21 cellular contexts compared by ENCODE assay signal in genomic region chr7:9846902-9847301, GRCh38.
DNase-seq lines count a peak whose midpoint lies in the region; ATAC-seq, FAIRE-seq and TF ChIP-seq lines count a peak whose summit lies in the region.
"Had no signal": no experiment of that assay in that cellular context is flagged by ENCODE, and none has a peak within 500 bp of the region (broad histone marks: within the 10 kb centered on the region; RNA-seq: fewer than 3 reads in every experiment).

No MANE protein-coding gene starts in this region.

- CTCF ChIA-PET in A549 (lab: Yijun Ruan, JAX) (no interaction called here), H1 (lab: Charles Lee; ENCODE audit: partially characterized antibody) (no interaction called here)

- H3F3A ChIP-seq in OCI-LY1 (ENCODE audit: insufficient read depth, low read length) = 0 out of 2 replicates have a peak, but pooled peaks cover 3% of the 10 kb centered on the region

- TF ChIP-seq CTCF in A549 (IDR thresholded peaks at IDR 0.05) = no peak
- no peak for TF ChIP-seq CTCF in OCI-LY1 (IDR thresholded peaks at IDR 0.05; ENCODE audit: low read length)
- no peak for TF ChIP-seq CTCF in H1 (IDR thresholded peaks at IDR 0.05; ENCODE audit: control extremely low read depth in 1 of 3, insufficient read depth in 1 of 3, low read depth in 1 of 3, low read length in 3 of 3)

- H3K9ac ChIP-seq in OCI-LY1 (ENCODE audit: low read length) = no peak overlapping the region
- H3K9ac ChIP-seq in H1 (replicated peaks in 1 of 4; ENCODE audit: extremely low read depth in 1 of 4, low read depth in 3 of 4, low read length in 3 of 4) = no peak overlapping the region
- H3K9ac ChIP-seq: BLaER1 had no signal

- no peak overlapping the region for H2BK20ac ChIP-seq in H1 (ENCODE audit: low read length)

- no peak for DNase-seq in A549 (ENCODE audit: low read depth in 1 of 2, low spot score in 1 of 2)
- DNase-seq in H54 (ENCODE audit: insufficient read length, low spot score) = no peak
- DNase-seq in H1 (ENCODE audit: low read depth in 1 of 2, low spot score in 2 of 2) = no peak
- no peak for DNase-seq in ACHN
- no peak for DNase-seq in DMS53 (lab: John Stamatoyannopoulos, UW)
- DNase-seq: 8988T; BE2C; C1 segment of cervical spinal cord; CD4-positive, alpha-beta memory T cell; CD4-positive, CD25-positive, alpha-beta regulatory T cell; CD8-positive, alpha-beta memory T cell; COR-L47; DMS 273 treated with DMSO at 0.1 percent for 48 hours; DMS153; DMS79 treated with DMSO at 0.1 percent for 48 hours; GF-D8 had no signal

- H4K20me1 ChIP-seq in OCI-LY1 (ENCODE audit: insufficient read depth, low read length) = no peaks in the 10 kb centered on the region
- H4K20me1 ChIP-seq in H1 (replicated peaks in 1 of 2; ENCODE audit: control insufficient read depth in 1 of 2, insufficient read depth in 2 of 2, low read length in 2 of 2) = no peaks in the 10 kb centered on the region
- H4K20me1 ChIP-seq: BLaER1 had no signal

- H3K14ac ChIP-seq in H1 (ENCODE audit: insufficient read length) = no peak overlapping the region

- no peak overlapping the region for H2BK12ac ChIP-seq in H1 (ENCODE audit: low read depth, low read length)

- no peak overlapping the region for H2BK120ac ChIP-seq in H1 (replicated peaks; ENCODE audit: low read depth, low read length)

- no peaks in the 10 kb centered on the region for H3K23me2 ChIP-seq in H1 (ENCODE audit: low read depth, low read length)

- H3K4me1 ChIP-seq in A549 (no peaks in the 10 kb centered on the region), OCI-LY1 (ENCODE audit: insufficient read depth, low read length, severe bottlenecking) (peaks cover 15% of the 10 kb centered on the region), H1 (replicated peaks in 1 of 4; ENCODE audit: control insufficient read depth in 3 of 4, insufficient read depth in 4 of 4, low read length in 3 of 4) (no peaks in the 10 kb centered on the region)
- H3K4me1 ChIP-seq: BE2C, BLaER1 had no signal

- no peak overlapping the region for H2AK5ac ChIP-seq in H1 (ENCODE audit: low read depth, low read length)

- 2% methylated on average over 3 of the region's 3 CpGs for WGBS in A549 (ENCODE audit: missing lambda C conversion rate)
- 79% methylated on average over 3 of the region's 3 CpGs; no CpG with 5 or more reads in 1 of the 2 experiments for WGBS in H1 (ENCODE audit: extremely low coverage in 1 of 2, insufficient coverage in 1 of 2, insufficient read length in 1 of 2, insufficient replicate concordance in 2 of 2, low coverage in 1 of 2, low lambda C conversion rate in 2 of 2, missing lambda C conversion rate in 1 of 2), 2 experiments

- in situ Hi-C loops in ACHN (cut with HindIII; ENCODE audit: low pct_ligation_motif_present, low pct_unique_long_range_greater_than_20kb, low sequenced_read_pairs) = no loop called here

- H3K36me3 ChIP-seq in OCI-LY1 (ENCODE audit: insufficient read depth, low read length) (no peaks in the 10 kb centered on the region), H1 (ENCODE audit: control insufficient read depth in 2 of 4, insufficient read depth in 4 of 4, low read length in 3 of 4) (no peaks in the 10 kb centered on the region)
- H3K36me3 ChIP-seq: BE2C, BLaER1 had no signal

- TF ChIP-seq POLR2A in A549 (IDR thresholded peaks at IDR 0.05; ENCODE audit: low read length) = no peak
- no peak for TF ChIP-seq POLR2A in H54 (IDR thresholded peaks at IDR 0.05; ENCODE audit: low read depth, low read length)
- no peak for TF ChIP-seq POLR2A in H1 (IDR thresholded peaks at IDR 0.05; ENCODE audit: control extremely low read depth in 1 of 2, low read depth in 2 of 2, low read length in 2 of 2)

- H3K23ac ChIP-seq in H1 (ENCODE audit: insufficient read length) = no peak overlapping the region

- H2BK15ac ChIP-seq in H1 (ENCODE audit: low read length) = no peak overlapping the region

- H3K9me2 ChIP-seq in OCI-LY1 (ENCODE audit: low read depth, low read length) = no peaks in the 10 kb centered on the region

- no peaks in the 10 kb centered on the region for H3K27me3 ChIP-seq in OCI-LY1 (ENCODE audit: insufficient read depth, low read length)
- peaks cover 0 to 1% (median 0%) of the 10 kb centered on the region in 4 experiments; a peak in 1 of 7 replicates for H3K27me3 ChIP-seq in H1 (replicated peaks in 1 of 4; ENCODE audit: control insufficient read depth in 3 of 4, extremely low read depth in 1 of 4, insufficient read depth in 3 of 4, low read length in 3 of 4)
- H3K27me3 ChIP-seq: BE2C, BLaER1 had no signal

- no peak for ATAC-seq in A549
- no peak for ATAC-seq in GM18502 (IDR thresholded peaks at IDR 0.05; ENCODE audit: poor library complexity, unreplicated experiment)

- H4K91ac ChIP-seq in H1 (replicated peaks; ENCODE audit: insufficient read length, low read length) = no peak overlapping the region

- FAIRE-seq in A549 (lab: Jason Lieb, UNC) = no peak
- FAIRE-seq in H54 (lab: Jason Lieb, UNC) = peak; percentile 79
- no peak for FAIRE-seq in H1 (lab: Jason Lieb, UNC)
- FAIRE-seq: GM12891, GM18507 had no signal

- POLR2A ChIA-PET in A549 (lab: Yijun Ruan, JAX) = no interaction called here
- POLR2A ChIA-PET in H1 (lab: Charles Lee; ENCODE audit: partially characterized antibody) = no interaction called here

- no peak overlapping the region for H4K8ac ChIP-seq in H1 (ENCODE audit: extremely low read depth, insufficient read depth, low read length)

- H3K4me3 ChIP-seq in A549 (no peak overlapping the region), OCI-LY1 (ENCODE audit: low read depth, low read length, poor library complexity, severe bottlenecking) (no peak overlapping the region), H1 (ENCODE audit: extremely low read depth in 1 of 4, insufficient read depth in 2 of 4, low read depth in 3 of 4, low read length in 4 of 4) (no peak overlapping the region)
- H3K4me3 ChIP-seq: BLaER1 had no signal

- TF ChIP-seq RAD21 in A549 (conservative IDR thresholded peaks at IDR 0.05 in 1 of 2, IDR thresholded peaks at IDR 0.05 in 1 of 2) = no peak
- no peak for TF ChIP-seq RAD21 in H1 (IDR thresholded peaks at IDR 0.05 in 1 of 2, conservative IDR thresholded peaks at IDR 0.05 in 1 of 2; ENCODE audit: low read depth in 2 of 2, low read length in 2 of 2)

- no peak overlapping the region for H3K56ac ChIP-seq in H1 (replicated peaks; ENCODE audit: insufficient read length, low read depth, low read length)

- H3K27ac ChIP-seq in A549 (no peak overlapping the region), OCI-LY1 (ENCODE audit: low read depth, low read length, poor library complexity, severe bottlenecking) (no peak overlapping the region), H1 (ENCODE audit: low read depth, low read length) (no peak overlapping the region)
- H3K27ac ChIP-seq: BLaER1 had no signal

- H3K9me3 ChIP-seq in A549 (no peaks in the 10 kb centered on the region), OCI-LY1 (ENCODE audit: low read length) (no peaks in the 10 kb centered on the region), H1 (ENCODE audit: insufficient read depth in 2 of 2, low read depth in 1 of 2, low read length in 1 of 2) (no peaks in the 10 kb centered on the region)
- H3K9me3 ChIP-seq: BE2C, BLaER1 had no signal

- peak overlapping the region; percentile 79; the same call in 1 of the 2 replicates for H2AFZ ChIP-seq in OCI-LY1 (ENCODE audit: low read length)
- H2AFZ ChIP-seq in H1 (ENCODE audit: low read length) = no peak overlapping the region

- H3K79me2 ChIP-seq in OCI-LY1 (ENCODE audit: insufficient read depth, low read length) (no peaks in the 10 kb centered on the region), H1 (ENCODE audit: control insufficient read depth in 1 of 2, insufficient read depth in 2 of 2, low read length in 2 of 2) (no peaks in the 10 kb centered on the region)

- no peak overlapping the region for H3K4ac ChIP-seq in H1 (replicated peaks; ENCODE audit: insufficient read length, low read depth, low read length)

- H4K5ac ChIP-seq in H1 (ENCODE audit: insufficient read length, low read depth, low read length) = no peak overlapping the region

- H2BK5ac ChIP-seq in H1 (ENCODE audit: low read depth, low read length) = no peak overlapping the region

- H3K4me2 ChIP-seq in A549 = no peak overlapping the region
- H3K4me2 ChIP-seq in OCI-LY1 (ENCODE audit: low read length) = no peak overlapping the region
- no peak overlapping the region for H3K4me2 ChIP-seq in H1 (ENCODE audit: insufficient read depth in 1 of 2, low read depth in 2 of 2, low read length in 2 of 2)
- H3K4me2 ChIP-seq: BLaER1 had no signal

- no peak for TF ChIP-seq EP300 in A549 (IDR thresholded peaks at IDR 0.05)
- no peak for TF ChIP-seq EP300 in H1 (IDR thresholded peaks at IDR 0.05; ENCODE audit: borderline replicate concordance in 1 of 2, low read depth in 2 of 2, low read length in 2 of 2)

- H3K18ac ChIP-seq in H1 (ENCODE audit: extremely low read depth, low read length) = no peak overlapping the region

- H3K79me1 ChIP-seq in H1 (ENCODE audit: low read depth, low read length) = no peaks in the 10 kb centered on the region

TF ChIP-seq in A549, 52 proteins besides CTCF, POLR2A, EP300 and RAD21 (continues in another document):
- no peak for TF ChIP-seq E2F6 (IDR thresholded peaks at IDR 0.05; ENCODE audit: borderline replicate concordance, low read depth)
- TF ChIP-seq RARB (CRISPR knock-in tag; IDR thresholded peaks at IDR 0.05) = no peak
- TF ChIP-seq MAFK (IDR thresholded peaks at IDR 0.05; ENCODE audit: partially characterized antibody) = peak; percentile 89
- TF ChIP-seq, protein P1, sequence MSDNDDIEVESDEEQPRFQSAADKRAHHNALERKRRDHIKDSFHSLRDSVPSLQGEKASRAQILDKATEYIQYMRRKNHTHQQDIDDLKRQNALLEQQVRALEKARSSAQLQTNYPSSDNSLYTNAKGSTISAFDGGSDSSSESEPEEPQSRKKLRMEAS (IDR thresholded peaks at IDR 0.05) = no peak

TF ChIP-seq in H1, 55 proteins besides CTCF, POLR2A, EP300 and RAD21:
- TF ChIP-seq SRF (IDR thresholded peaks at IDR 0.05; ENCODE audit: low read depth, low read length) (no peak), MAFK (IDR thresholded peaks at IDR 0.05; ENCODE audit: low read depth, low read length) (peak; percentile 65; the same call in 1 of the 2 replicates)

Comparison
In these comparisons a context has a peak if more than half of its experiments do, and no peak if none do; other contexts are left out.
1. Of the 18 proteins assayed by ChIP-seq in both H1 and A549: peak only in H1: none; only in A549: none; in both: MAFK; in neither: 17.